10 cellular contexts compared by ENCODE assay signal in genomic region chr17:78876954-78877517, GRCh38. TPM values are rescaled to one million over a fixed set of nuclear protein-coding genes. Genes with fewer than 3 reads are reported as not detected.
A peak's percentile ranks its signal among the peaks of the same experiment; 100 is the strongest.
DNase-seq lines count a peak whose midpoint lies in the region; ATAC-seq and TF ChIP-seq lines count a peak whose summit lies in the region.
"Not testable (repeated sequence)": the region's sequence is repeated elsewhere in the genome, so short reads cannot be mapped to it uniquely, and the experiment has no call there.
"Had no signal": no experiment of that assay in that cellular context is flagged by ENCODE, and none has a peak within 500 bp of the region (broad histone marks: within the 10 kb centered on the region; RNA-seq: fewer than 3 reads in every experiment).

No MANE protein-coding gene starts in this region.

- TF ChIP-seq CTCF in Calu3 (IDR thresholded peaks at IDR 0.05; ENCODE audit: unreplicated experiment); HL-60 (IDR thresholded peaks at IDR 0.05; ENCODE audit: insufficient read depth, low read length); gastroesophageal sphincter (IDR thresholded peaks at IDR 0.05); smooth muscle cell (IDR thresholded peaks at IDR 0.05; ENCODE audit: borderline replicate concordance, insufficient read depth, poor library complexity, severe bottlenecking); transverse colon (IDR thresholded peaks at IDR 0.05): not testable (repeated sequence)

- not testable (repeated sequence) for ATAC-seq in gastroesophageal sphincter

- not testable (repeated sequence) for H3K9ac ChIP-seq in smooth muscle cell (ENCODE audit: low read depth)

- H3K4me1 ChIP-seq in gastroesophageal sphincter: peaks cover 0 to 89% (median 48%) of the 10 kb centered on the region in 3 donors
- H3K4me1 ChIP-seq in smooth muscle cell (ENCODE audit: low read depth): peaks cover 10% of the 10 kb centered on the region
- H3K4me1 ChIP-seq in transverse colon: peaks cover 20 to 54% (median 23%) of the 10 kb centered on the region in 4 donors

- H3K4me2 ChIP-seq in smooth muscle cell: not testable (repeated sequence)

- 94 to 100% methylated on average over 1 to 3 of the region's 8 CpGs for WGBS in gastroesophageal sphincter (ENCODE audit: low coverage in 1 of 2), 2 donors
- 98% methylated on average over 8 of the region's 8 CpGs for WGBS in smooth muscle cell (ENCODE audit: low lambda C conversion rate)
- 91 to 94% methylated on average over 7 to 8 of the region's 8 CpGs for WGBS in transverse colon (ENCODE audit: low coverage in 1 of 2), 2 donors

- intact Hi-C loops in Calu3 (cut with micrococcal nuclease; ENCODE audit: unreplicated experiment); transverse colon (cut with DNase I; ENCODE audit: low total_unique reads): not testable (repeated sequence)

- not testable (repeated sequence) for H2AFZ ChIP-seq in smooth muscle cell (ENCODE audit: low read depth)

- not testable (repeated sequence) for H3K4me3 ChIP-seq in HL-60 (replicated peaks; ENCODE audit: insufficient read depth, low read length); gastroesophageal sphincter; smooth muscle cell; transverse colon

- H3K9me3 Mint-ChIP-seq in Calu3 (ENCODE audit: low read depth, unreplicated experiment): not testable (repeated sequence)

- in situ Hi-C loops in transverse colon (cut with MboI; ENCODE audit: low pct_ligation_motif_present in 1 of 4, low pct_unique_long_range_greater_than_20kb in 1 of 4, low sequenced_read_pairs in 3 of 4): not testable (repeated sequence)

- not testable (repeated sequence) for H4K20me1 ChIP-seq in smooth muscle cell (ENCODE audit: low read depth)

- H3F3A ChIP-seq in smooth muscle cell (ENCODE audit: low read depth): peaks cover 12% of the 10 kb centered on the region

- TF ChIP-seq EP300 in gastroesophageal sphincter (IDR thresholded peaks at IDR 0.05); transverse colon (IDR thresholded peaks at IDR 0.05; ENCODE audit: low read depth): not testable (repeated sequence)

- peaks cover 27% of the 10 kb centered on the region for H3K4me1 Mint-ChIP-seq in Calu3 (ENCODE audit: low read depth, unreplicated experiment)

- not testable (repeated sequence) for DNase-seq in Calu3; HL-60 (ENCODE audit: low read depth in 1 of 2, low spot score in 1 of 2); smooth muscle cell (lab: John Stamatoyannopoulos, UW; ENCODE audit: unreplicated experiment); transverse colon
- peak; percentile 44 for DNase-seq in NCI-H69 (lab: John Stamatoyannopoulos, UW)
- DNase-seq in cerebellum (ENCODE audit: low spot score): peak; percentile 41

- BruUV-seq in Calu3 (replicated peaks; lab: Mats Ljungman, UMichigan): not testable (repeated sequence)

- H3K9me3 ChIP-seq in gastroesophageal sphincter; smooth muscle cell (replicated peaks; ENCODE audit: low read depth); transverse colon: not testable (repeated sequence)

- peak overlapping the region; percentile 19 for H3K27ac Mint-ChIP-seq in Calu3 (ENCODE audit: unreplicated experiment)

- H3K79me2 ChIP-seq in smooth muscle cell (ENCODE audit: low read depth): peaks cover 25% of the 10 kb centered on the region

- CTCF ChIA-PET in Calu3 (lab: Charles Lee): not testable (repeated sequence)

- peak overlapping the region; percentile 3; the same call in 1 of the 2 replicates for H3K27ac ChIP-seq in HL-60 (replicated peaks)
- peak overlapping the region in 3 of 4 donors; percentile 26 to 94 (median 89) for H3K27ac ChIP-seq in gastroesophageal sphincter
- H3K27ac ChIP-seq in layer of hippocampus (ENCODE audit: low read depth, low read length): peak overlapping the region; percentile 30
- H3K27ac ChIP-seq in smooth muscle cell (ENCODE audit: low read depth): peak overlapping the region; percentile 69
- H3K27ac ChIP-seq in transverse colon: peak overlapping the region; percentile 9 to 68 (median 27)

- H3K36me3 Mint-ChIP-seq in Calu3 (ENCODE audit: insufficient read depth, unreplicated experiment): peaks cover 30% of the 10 kb centered on the region

- not testable (repeated sequence) for H3K4me3 Mint-ChIP-seq in Calu3 (ENCODE audit: low read depth, unreplicated experiment)

- H3K36me3 ChIP-seq in gastroesophageal sphincter: peaks cover 0 to 19% of the 10 kb centered on the region in 2 donors
- not testable (repeated sequence) for H3K36me3 ChIP-seq in smooth muscle cell (ENCODE audit: low read depth); transverse colon

- not testable (repeated sequence) for TF ChIP-seq POLR2A in gastroesophageal sphincter (IDR thresholded peaks at IDR 0.05); transverse colon (IDR thresholded peaks at IDR 0.05)

- H3K27me3 Mint-ChIP-seq in Calu3 (ENCODE audit: unreplicated experiment): not testable (repeated sequence)

- H3K27me3 ChIP-seq in HL-60 (ENCODE audit: insufficient read depth, poor library complexity, severe bottlenecking); gastroesophageal sphincter; layer of hippocampus (ENCODE audit: control insufficient read depth, insufficient read depth, low read length); smooth muscle cell (ENCODE audit: low read depth); transverse colon: not testable (repeated sequence)

RNA-seq across cellular contexts. Expression of gene CEP295NL, which starts 26.0 kb away (rescaled TPM):
- total RNA-seq in Calu3 (2022) (4.6 and 6.0 TPM in 2 replicates), cerebellum (2.4 TPM), gastroesophageal sphincter (1 to 10 TPM; 1.6 to 9.0 (median 3.8) TPM), smooth muscle cell (0.85 and 1.2 TPM in 2 replicates), transverse colon (1 to 10 TPM; 1.8 to 3.0 (median 2.5) TPM)
- 1.8 TPM in 1 of 2 replicates, not detected in the other for polyA plus RNA-seq in smooth muscle cell
- total RNA-seq: OCI-LY7 had no signal
- polyA plus RNA-seq: CD4-positive, alpha-beta memory T cell had no signal

RNA-seq across cellular contexts. Expression of gene USP36, which starts 36.4 kb away (rescaled TPM):
- total RNA-seq in Calu3 (2022) (79.5 and 84.3 TPM in 2 replicates), cerebellum (24.3 TPM), gastroesophageal sphincter (10 to 100 TPM; 26.6 to 44.0 (median 34.6) TPM), smooth muscle cell (14.3 and 29.0 TPM in 2 replicates), transverse colon (10 to 100 TPM; 28.5 to 96.5 (median 63.5) TPM)
- polyA plus RNA-seq in smooth muscle cell: 17.6 and 31.4 TPM in 2 replicates

RNA-seq across cellular contexts. Expression of gene TIMP2, which starts 48.2 kb away (rescaled TPM):
- total RNA-seq in Calu3 (2022): 246 and 262 TPM in 2 replicates
- total RNA-seq in cerebellum: 36.2 TPM
- 100 to 1,000 TPM; 172 to 315 (median 211) TPM for total RNA-seq in gastroesophageal sphincter
- total RNA-seq in smooth muscle cell: 111 TPM in 2 replicates
- 37.8 and 40.9 TPM in 2 replicates for polyA plus RNA-seq in smooth muscle cell
- total RNA-seq in transverse colon: 10 to 100 TPM; 32.2 to 70.7 (median 54.6) TPM

Comparison
In these comparisons a context has a peak if more than half of its experiments do, and no peak if none do; other contexts are left out.
1. H3K27ac ChIP-seq: peak in every context shown above with its lines; median percentile 89 in gastroesophageal sphincter; 69 in smooth muscle cell; 30 in layer of hippocampus; 27 in transverse colon; 3 in HL-60.